ENCODE assay signal across 8 cellular contexts in genomic region chr4:54233128-54233696, GRCh38. TPM values are rescaled to one million over a fixed set of nuclear protein-coding genes. Genes with fewer than 3 reads are reported as not detected.
DNase-seq lines count a peak whose midpoint lies in the region; ATAC-seq and TF ChIP-seq lines count a peak whose summit lies in the region.

No MANE protein-coding gene starts in this region.

- no TSS peak for BruUV-seq in Calu3 (replicated peaks; lab: Mats Ljungman, UMichigan)

- intact Hi-C loops in Calu3 (cut with micrococcal nuclease; ENCODE audit: unreplicated experiment) = loop anchor here (5.0 kb wide), 4 partner anchors 526 to 1251 kb away; no protein-coding TSS in a partner anchor
- intact Hi-C loops in esophagus muscularis mucosa (cut with DNase I) = loop anchor here (5.0 to 10.0 kb wide), 2 partner anchors 1036 to 1998 kb away; no protein-coding TSS in a partner anchor

- H3K9ac ChIP-seq in HUES48 (ENCODE audit: low read depth, low read length) = peak overlapping the region; percentile 15; the same call in 1 of the 2 replicates

- peak; percentile 40 for TF ChIP-seq CTCF in Calu3 (IDR thresholded peaks at IDR 0.05; ENCODE audit: unreplicated experiment)
- peak; percentile 72 to 78 (median 77) for TF ChIP-seq CTCF in esophagus muscularis mucosa (IDR thresholded peaks at IDR 0.05)

- TF ChIP-seq POLR2A in esophagus muscularis mucosa (IDR thresholded peaks at IDR 0.05; ENCODE audit: low read depth) = no peak

- 0% methylated on average over 8 of the region's 59 CpGs for whole genome bisulfite sequencing in esophagus muscularis mucosa

- H3K4me1 Mint-ChIP-seq in Calu3 (ENCODE audit: low read depth, unreplicated experiment) = peaks cover 19% of the 10 kb centered on the region
- H3K4me1 Mint-ChIP-seq in activated T-cell treated with anti-CD3 and anti-CD28 coated beads, Interleukin-2, amount 50 U/mL, for 4 hours (ENCODE audit: low read depth) = peaks cover 34% of the 10 kb centered on the region

- H3K27me3 ChIP-seq in HUES48 (ENCODE audit: control insufficient read depth, insufficient read depth, low read length) (peaks cover 62% of the 10 kb centered on the region), esophagus muscularis mucosa (peaks cover 12 to 90% (median 50%) of the 10 kb centered on the region in 4 donors)

- no peaks in the 10 kb centered on the region for H3K9me3 Mint-ChIP-seq in Calu3 (ENCODE audit: low read depth, unreplicated experiment)
- no peaks in the 10 kb centered on the region for H3K9me3 Mint-ChIP-seq in activated T-cell treated with anti-CD3 and anti-CD28 coated beads, Interleukin-2, amount 50 U/mL, for 4 hours

- CTCF ChIA-PET in Calu3 (lab: Charles Lee) = interaction anchor here (0.6 to 2.4 kb wide), 9 partner anchors 303 to 1688 kb away, joined by 3 to 15 read pairs (median 3); no protein-coding TSS in a partner anchor

- peak overlapping the region; percentile 76 for H3K4me3 Mint-ChIP-seq in Calu3 (ENCODE audit: low read depth, unreplicated experiment)
- peak overlapping the region; percentile 76 for H3K4me3 Mint-ChIP-seq in activated T-cell treated with anti-CD3 and anti-CD28 coated beads, Interleukin-2, amount 50 U/mL, for 4 hours

- H3K27me3 Mint-ChIP-seq in Calu3 (ENCODE audit: unreplicated experiment) = peaks cover 54% of the 10 kb centered on the region
- peaks cover 64% of the 10 kb centered on the region for H3K27me3 Mint-ChIP-seq in activated T-cell treated with anti-CD3 and anti-CD28 coated beads, Interleukin-2, amount 50 U/mL, for 4 hours (ENCODE audit: low read depth)

- peak overlapping the region; percentile 79 for H3K4me3 ChIP-seq in HUES48 (ENCODE audit: low read depth, low read length)
- H3K4me3 ChIP-seq in esophagus muscularis mucosa = peak overlapping the region; percentile 54 to 71 (median 58)

- H3K27ac Mint-ChIP-seq in Calu3 (ENCODE audit: unreplicated experiment) = no peak overlapping the region

- H3K9me3 ChIP-seq in HUES48 (ENCODE audit: control insufficient read depth, insufficient read depth, low read length) (no peaks in the 10 kb centered on the region), esophagus muscularis mucosa (no peaks in the 10 kb centered on the region)

- TF ChIP-seq EP300 in esophagus muscularis mucosa (IDR thresholded peaks at IDR 0.05) = no peak

- H3K36me3 ChIP-seq in HUES48 (ENCODE audit: control insufficient read depth, insufficient read depth, low read length) (no peaks in the 10 kb centered on the region), esophagus muscularis mucosa (no peaks in the 10 kb centered on the region)

- DNase-seq in Calu3 (peak; percentile 86), OCI-M2 (lab: John Stamatoyannopoulos, UW; ENCODE audit: unreplicated experiment) (peak; percentile 16), esophagus muscularis mucosa (ENCODE audit: extremely low spot score) (no peak), myocyte (ENCODE audit: low read depth) (peak; percentile 88)
- DNase-seq in activated T-cell treated with anti-CD3 and anti-CD28 coated beads, Interleukin-2, amount 50 U/mL, for 4 hours = peak; percentile 64
- DNase-seq in stimulated activated CD8-positive, alpha-beta memory T cell treated with anti-CD3 and anti-CD28 coated beads, Interleukin-7, amount 100 ng/mL, for 24 hours (ENCODE audit: low read depth) = peak; percentile 54

- H3K27ac ChIP-seq in HUES48 (ENCODE audit: low read depth, low read length) = peak overlapping the region; percentile 66
- peak overlapping the region; percentile 69 to 75 (median 74) for H3K27ac ChIP-seq in esophagus muscularis mucosa (replicated peaks in 1 of 4)

- H3K36me3 Mint-ChIP-seq in Calu3 (ENCODE audit: insufficient read depth, unreplicated experiment) = peaks cover 9% of the 10 kb centered on the region
- H3K36me3 Mint-ChIP-seq in activated T-cell treated with anti-CD3 and anti-CD28 coated beads, Interleukin-2, amount 50 U/mL, for 4 hours (ENCODE audit: insufficient read depth) = no peaks in the 10 kb centered on the region

- peaks cover 28% of the 10 kb centered on the region for H3K4me1 ChIP-seq in HUES48 (ENCODE audit: control insufficient read depth, insufficient read depth, low read length)
- H3K4me1 ChIP-seq in esophagus muscularis mucosa = peaks cover 40 to 60% (median 54%) of the 10 kb centered on the region in 4 donors

- peak; percentile 85 for ATAC-seq in GM21390 (IDR thresholded peaks at IDR 0.05; ENCODE audit: unreplicated experiment)
- ATAC-seq in activated T-cell treated with anti-CD3 and anti-CD28 coated beads, Interleukin-2, amount 50 U/mL, for 4 hours = peak; percentile 88 to 91

RNA-seq across cellular contexts. Expression of gene PDGFRA, which starts 4.1 kb away (rescaled TPM):
- total RNA-seq in Calu3 (2022) (not detected in 2 replicates), esophagus muscularis mucosa (100 to 1,000 TPM in 3 of 4 donors, 10 to 100 TPM in 1; 95.2 to 181 (median 114) TPM), myocyte (2.1 and 4.3 TPM in 2 replicates)
- total RNA-seq in activated T-cell treated with anti-CD3 and anti-CD28 coated beads, Interleukin-2, amount 50 U/mL, for 4 hours = under 1 TPM; 0.05 to 0.22 (median 0.11) TPM
- polyA plus RNA-seq in myocyte (2012) = 0.96 TPM

Comparison
In these comparisons a context has a peak if more than half of its experiments do, and no peak if none do; other contexts are left out.
1. RNA of gene PDGFRA, which starts 4.1 kb away (total RNA-seq): 95.2 to 181 TPM in esophagus muscularis mucosa; 2.1 to 4.3 TPM in myocyte, 0.05 to 0.22 TPM in activated T-cell treated with anti-CD3 and anti-CD28 coated beads, Interleukin-2, amount 50 U/mL, for 4 hours and not detected in Calu3; every median in the first group is over 10 times any median in the second.